ENCODE assay signal across 14 cellular contexts in genomic region chr14:96053236-96053599, GRCh38. TPM values are rescaled to one million over a fixed set of nuclear protein-coding genes. Genes with fewer than 3 reads are reported as not detected.
A peak's percentile ranks its signal among the peaks of the same experiment; 100 is the strongest.
DNase-seq lines count a peak whose midpoint lies in the region; ATAC-seq and TF ChIP-seq lines count a peak whose summit lies in the region.
"Had no signal": no experiment of that assay in that cellular context is flagged by ENCODE, and none has a peak within 500 bp of the region (broad histone marks: within the 10 kb centered on the region; RNA-seq: fewer than 3 reads in every experiment).

No MANE protein-coding gene starts in this region.

- H3K27me3 ChIP-seq in heart right ventricle (no peaks in the 10 kb centered on the region), esophagus squamous epithelium (no peaks in the 10 kb centered on the region), trophoblast cell (ENCODE audit: insufficient read depth, low read length) (no peaks in the 10 kb centered on the region), uterus (no peaks in the 10 kb centered on the region)
- H3K27me3 ChIP-seq: Peyer's patch had no signal

- no peak overlapping the region for H3K4ac ChIP-seq in trophoblast cell (ENCODE audit: low read depth, low read length)

- no peaks in the 10 kb centered on the region for H3K9me3 ChIP-seq in heart right ventricle
- no peaks in the 10 kb centered on the region for H3K9me3 ChIP-seq in esophagus squamous epithelium
- no peaks in the 10 kb centered on the region for H3K9me3 ChIP-seq in trophoblast cell (ENCODE audit: insufficient read depth, low read depth, low read length)
- no peaks in the 10 kb centered on the region for H3K9me3 ChIP-seq in uterus
- H3K9me3 ChIP-seq: Peyer's patch had no signal

- peak overlapping the region; percentile 11 for H3K14ac ChIP-seq in trophoblast cell (ENCODE audit: low read length)

- no peak overlapping the region for H3K4me2 ChIP-seq in trophoblast cell (ENCODE audit: low read length)

- no peak overlapping the region for H2BK12ac ChIP-seq in trophoblast cell (ENCODE audit: low read length)

- no peak overlapping the region for H3K4me3 ChIP-seq in heart right ventricle
- H3K4me3 ChIP-seq in esophagus squamous epithelium, result no peak overlapping the region
- no peak overlapping the region for H3K4me3 ChIP-seq in trophoblast cell (ENCODE audit: low read depth, low read length)
- H3K4me3 ChIP-seq in uterus, result no peak overlapping the region
- H3K4me3 ChIP-seq: Peyer's patch had no signal

- no peaks in the 10 kb centered on the region for H3K36me3 ChIP-seq in heart right ventricle
- peaks cover 0 to 8% (median 0%) of the 10 kb centered on the region in 3 donors for H3K36me3 ChIP-seq in esophagus squamous epithelium
- no peaks in the 10 kb centered on the region for H3K36me3 ChIP-seq in trophoblast cell (ENCODE audit: control insufficient read depth in 1 of 2, insufficient read depth in 2 of 2, low read length in 2 of 2)
- H3K36me3 ChIP-seq in uterus, result no peaks in the 10 kb centered on the region
- H3K36me3 ChIP-seq: Peyer's patch had no signal

- no peak overlapping the region for H4K12ac ChIP-seq in trophoblast cell (ENCODE audit: low read depth, low read length)

- no peak overlapping the region for H2AFZ ChIP-seq in trophoblast cell (ENCODE audit: insufficient read depth, low read length, poor library complexity)

- ATAC-seq in heart right ventricle (peak in 1 of 8 donors; percentile 34), left cardiac atrium (no peak), HG02840 (IDR thresholded peaks at IDR 0.05; ENCODE audit: low FRiP score, unreplicated experiment) (no peak)
- ATAC-seq: effector memory CD8-positive, alpha-beta T cell had no signal

- H3K18ac ChIP-seq in trophoblast cell (ENCODE audit: low read length), result no peak overlapping the region

- H3K4me1 ChIP-seq in heart right ventricle (peaks cover 0 to 35% (median 6%) of the 10 kb centered on the region in 9 donors), esophagus squamous epithelium (peaks cover 0 to 41% (median 9%) of the 10 kb centered on the region in 3 donors), trophoblast cell (ENCODE audit: control insufficient read depth in 1 of 2, insufficient read depth in 2 of 2, low read length in 2 of 2) (peaks cover 0 to 8% of the 10 kb centered on the region in 2 experiments), uterus (peaks cover 0 to 28% of the 10 kb centered on the region in 2 donors)
- H3K4me1 ChIP-seq: Peyer's patch had no signal

- peak overlapping the region in 7 of 10 donors; percentile 35 to 92 (median 81) for H3K27ac ChIP-seq in heart right ventricle
- H3K27ac ChIP-seq in esophagus squamous epithelium, result peak overlapping the region in 3 of 4 donors; percentile 31 to 77 (median 56)
- H3K27ac ChIP-seq in trophoblast cell (ENCODE audit: low read depth, low read length), result no peak overlapping the region
- peak overlapping the region; percentile 91 for H3K27ac ChIP-seq in uterus

- H4K8ac ChIP-seq in trophoblast cell (ENCODE audit: low read depth, low read length), result no peak overlapping the region

- H3K23ac ChIP-seq in trophoblast cell (ENCODE audit: low read length), result no peak overlapping the region

- intact Hi-C loops in heart right ventricle (cut with DNase I) (no loop called here), left cardiac atrium (cut with DNase I) (no loop called here), esophagus squamous epithelium (cut with DNase I) (no loop called here), uterus (cut with DNase I; ENCODE audit: low total_unique reads) (no loop called here)

- no peak overlapping the region for H2BK5ac ChIP-seq in trophoblast cell (ENCODE audit: low read depth, low read length, poor library complexity)

- H3K9ac ChIP-seq in trophoblast cell (ENCODE audit: low read length), result no peak overlapping the region

- H3K79me2 ChIP-seq in trophoblast cell (ENCODE audit: control insufficient read depth, insufficient read depth, low read length, poor library complexity), result no peaks in the 10 kb centered on the region

- H4K91ac ChIP-seq in trophoblast cell (ENCODE audit: low read depth, low read length), result no peak overlapping the region

- no peaks in the 10 kb centered on the region for H3K79me1 ChIP-seq in trophoblast cell (ENCODE audit: low read length)

- no peak overlapping the region for H2BK120ac ChIP-seq in trophoblast cell (ENCODE audit: insufficient read depth, low read length, poor library complexity)

- 72 to 76% methylated on average over 5 of the region's 5 CpGs for WGBS in heart right ventricle, 2 donors
- WGBS in esophagus squamous epithelium, 2 donors, result 50 to 63% methylated on average over 2 to 5 of the region's 5 CpGs
- no CpG with 5 or more reads among the region's 5 CpGs for WGBS in trophoblast cell (ENCODE audit: extremely low coverage, insufficient coverage, insufficient read length)

- TF ChIP-seq CTCF in heart right ventricle (IDR thresholded peaks at IDR 0.05) (no peak), esophagus squamous epithelium (IDR thresholded peaks at IDR 0.05) (no peak), uterus (IDR thresholded peaks at IDR 0.05) (no peak)

- DNase-seq in heart right ventricle (no peak), left cardiac atrium (no peak), esophagus squamous epithelium (lab: John Stamatoyannopoulos, UW) (no peak), trophoblast cell (no peak), uterus (no peak), GOT3 (lab: John Stamatoyannopoulos, UW) (no peak), COR-L47 (lab: John Stamatoyannopoulos, UW) (no peak)
- DNase-seq: activated naive CD8-positive, alpha-beta T cell treated with anti-CD3 and anti-CD28 coated beads for 36 hours; effector memory CD8-positive, alpha-beta T cell; NCI-H2227 treated with DMSO at 0.1 percent for 48 hours; Peyer's patch; stimulated activated CD4-positive, alpha-beta T cell treated with anti-CD3 and anti-CD28 coated beads, Interleukin-2, amount 100 ng/mL, for 48 hours had no signal

- no peak overlapping the region for H2AK5ac ChIP-seq in trophoblast cell (ENCODE audit: low read length)

- no peak for TF ChIP-seq POLR2A in esophagus squamous epithelium (IDR thresholded peaks at IDR 0.05)
- TF ChIP-seq POLR2A in uterus (IDR thresholded peaks at IDR 0.05), result no peak

RNA-seq across cellular contexts. Expression of gene C14orf132, which starts 14.1 kb away (rescaled TPM):
- total RNA-seq in heart right ventricle (10 to 100 TPM in 3 of 10 donors, 1 to 10 TPM in 6, under 1 TPM in 1; 0.85 to 16.2 (median 3.8) TPM), left cardiac atrium (1 to 10 TPM; 2.7 to 2.9 TPM), esophagus squamous epithelium (10 to 100 TPM in 1 of 4 donors, 1 to 10 TPM in 3; 3.0 to 13.5 (median 3.9) TPM), uterus (10 to 100 TPM; 10.5 to 60.1 (median 16.0) TPM)
- polyA plus RNA-seq in heart right ventricle, result 1 to 10 TPM in 1 of 2 donors, under 1 TPM in 1; 0.80 to 2.5 TPM
- 6.3 and 6.4 TPM in 2 replicates for polyA plus RNA-seq in trophoblast cell (2013)
- polyA plus RNA-seq: CD14-positive monocyte had no signal
